8 cellular contexts compared by ENCODE assay signal in genomic region chr16:29745126-29745852, GRCh38. TPM values are rescaled to one million over a fixed set of nuclear protein-coding genes. Genes with fewer than 3 reads are reported as not detected.
DNase-seq lines count a peak whose midpoint lies in the region; ATAC-seq and TF ChIP-seq lines count a peak whose summit lies in the region.

No MANE protein-coding gene starts in this region.

- DNase-seq in WTC11 (ENCODE audit: low spot score) (no peak), fibroblast of lung (ENCODE audit: low read depth in 2 of 2) (no peak), G401 (ENCODE audit: low spot score) (no peak), NCI-H345 (lab: John Stamatoyannopoulos, UW) (no peak), occipital lobe (lab: John Stamatoyannopoulos, UW) (no peak)
- peak; percentile 33 for DNase-seq in stimulated activated CD8-positive, alpha-beta memory T cell treated with anti-CD3 and anti-CD28 coated beads, Interleukin-4, amount 100 ng/mL, for 24 hours (ENCODE audit: low read depth)

- in situ Hi-C loops in G401 (cut with HindIII; ENCODE audit: low sequenced_read_pairs): no loop called here

- H3K9me3 Mint-ChIP-seq in WTC11: peaks cover 15% of the 10 kb centered on the region

- H3K27ac ChIP-seq in fibroblast of lung (ENCODE audit: insufficient read depth, low read length): no peak overlapping the region

- no peaks in the 10 kb centered on the region for H3K9me3 ChIP-seq in fibroblast of lung (ENCODE audit: control insufficient read depth, insufficient read depth, low read depth, low read length)

- no peaks in the 10 kb centered on the region for H3K27me3 ChIP-seq in fibroblast of lung (ENCODE audit: control insufficient read depth, insufficient read depth, low read length)

- H3K36me3 ChIP-seq in fibroblast of lung (ENCODE audit: control insufficient read depth, insufficient read depth, low read length): no peaks in the 10 kb centered on the region

- no peaks in the 10 kb centered on the region for H4K20me1 ChIP-seq in fibroblast of lung (ENCODE audit: control insufficient read depth, extremely low read depth, insufficient read depth, low read length)

- peak overlapping the region; percentile 2 for H3K9ac ChIP-seq in fibroblast of lung (ENCODE audit: insufficient read depth, low read length)

- CTCF ChIA-PET in WTC11 (lab: Charles Lee): interaction anchor here (1.2 to 2.5 kb wide), 2 partner anchors 9 to 40 kb away, joined by 4 to 7 read pairs; no protein-coding TSS in a partner anchor

- H3K79me2 ChIP-seq in fibroblast of lung (ENCODE audit: control insufficient read depth, insufficient read depth, low read length): no peaks in the 10 kb centered on the region

- H3K4me2 ChIP-seq in fibroblast of lung (ENCODE audit: extremely low read depth, insufficient read depth, low read length): no peak overlapping the region

- POLR2A ChIA-PET in WTC11 (lab: Charles Lee): no interaction called here

- H3K36me3 Mint-ChIP-seq in WTC11: peaks cover 34% of the 10 kb centered on the region

- H3K4me1 Mint-ChIP-seq in WTC11: peaks cover 16% of the 10 kb centered on the region

- H3K4me3 ChIP-seq in fibroblast of lung (replicated peaks in 1 of 4; ENCODE audit: control extremely low read depth in 1 of 4, insufficient read depth in 1 of 4, low read depth in 3 of 4, low read length in 4 of 4): no peak overlapping the region

- no peak for TF ChIP-seq CTCF in WTC11 (IDR thresholded peaks at IDR 0.05)
- TF ChIP-seq CTCF in fibroblast of lung (conservative IDR thresholded peaks at IDR 0.05 in 1 of 2, IDR thresholded peaks at IDR 0.05 in 1 of 2; ENCODE audit: low read depth in 1 of 2, low read length in 2 of 2): no peak

- no peak overlapping the region for H3K4me3 Mint-ChIP-seq in WTC11

- peak overlapping the region; percentile 45; the same call in 1 of the 2 replicates for H3K27ac Mint-ChIP-seq in WTC11

- H3K27me3 Mint-ChIP-seq in WTC11 (ENCODE audit: low read depth): peaks cover 8% of the 10 kb centered on the region

- H3K4me1 ChIP-seq in fibroblast of lung (ENCODE audit: control insufficient read depth, extremely low read depth, insufficient read depth, low read length): no peaks in the 10 kb centered on the region

- ATAC-seq in GM18517 (IDR thresholded peaks at IDR 0.05; ENCODE audit: unreplicated experiment) (peak; percentile 29), HG02981 (IDR thresholded peaks at IDR 0.05; ENCODE audit: unreplicated experiment) (peak; percentile 37), WTC11 (peak; percentile 10)

- no peak overlapping the region for H2AFZ ChIP-seq in fibroblast of lung (ENCODE audit: low read length)

TF ChIP-seq in WTC11, 78 proteins besides CTCF, POLR2A, EP300 and RAD21 (continues in another document):
- TF ChIP-seq FOXJ3 (CRISPR knock-in tag; IDR thresholded peaks at IDR 0.05; ENCODE audit: borderline replicate concordance) (no peak), ZNF138 (CRISPR knock-in tag; conservative IDR thresholded peaks at IDR 0.05) (no peak), JUN (CRISPR knock-in tag; IDR thresholded peaks at IDR 0.05) (no peak), STAT6 (CRISPR knock-in tag; conservative IDR thresholded peaks at IDR 0.05; ENCODE audit: low read depth) (0 out of 2 replicates have a peak, but pooled peaks have one; percentile 18), HMGA2 (CRISPR knock-in tag; IDR thresholded peaks at IDR 0.05) (no peak), ZNF396 (CRISPR knock-in tag; IDR thresholded peaks at IDR 0.05; ENCODE audit: borderline replicate concordance) (no peak), IRF1 (CRISPR knock-in tag; IDR thresholded peaks at IDR 0.05) (no peak), SP1 (CRISPR knock-in tag; conservative IDR thresholded peaks at IDR 0.05) (0 out of 2 replicates have a peak, but pooled peaks have one; percentile 8), KAT7 (CRISPR knock-in tag; IDR thresholded peaks at IDR 0.05; ENCODE audit: borderline replicate concordance) (no peak), MAX (CRISPR knock-in tag; IDR thresholded peaks at IDR 0.05) (no peak)
- TF ChIP-seq, protein P1, sequence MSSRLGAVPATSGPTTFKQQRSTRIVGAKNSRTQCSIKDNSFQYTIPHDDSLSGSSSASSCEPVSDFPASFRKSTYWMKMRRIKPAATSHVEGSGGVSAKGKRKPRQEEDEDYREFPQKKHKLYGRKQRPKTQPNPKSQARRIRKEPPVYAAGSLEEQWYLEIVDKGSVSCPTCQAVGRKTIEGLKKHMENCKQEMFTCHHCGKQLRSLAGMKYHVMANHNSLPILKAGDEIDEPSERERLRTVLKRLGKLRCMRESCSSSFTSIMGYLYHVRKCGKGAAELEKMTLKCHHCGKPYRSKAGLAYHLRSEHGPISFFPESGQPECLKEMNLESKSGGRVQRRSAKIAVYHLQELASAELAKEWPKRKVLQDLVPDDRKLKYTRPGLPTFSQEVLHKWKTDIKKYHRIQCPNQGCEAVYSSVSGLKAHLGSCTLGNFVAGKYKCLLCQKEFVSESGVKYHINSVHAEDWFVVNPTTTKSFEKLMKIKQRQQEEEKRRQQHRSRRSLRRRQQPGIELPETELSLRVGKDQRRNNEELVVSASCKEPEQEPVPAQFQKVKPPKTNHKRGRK (CRISPR knock-in tag; IDR thresholded peaks at IDR 0.05; ENCODE audit: borderline replicate concordance): no peak
- TF ChIP-seq, protein P2, sequence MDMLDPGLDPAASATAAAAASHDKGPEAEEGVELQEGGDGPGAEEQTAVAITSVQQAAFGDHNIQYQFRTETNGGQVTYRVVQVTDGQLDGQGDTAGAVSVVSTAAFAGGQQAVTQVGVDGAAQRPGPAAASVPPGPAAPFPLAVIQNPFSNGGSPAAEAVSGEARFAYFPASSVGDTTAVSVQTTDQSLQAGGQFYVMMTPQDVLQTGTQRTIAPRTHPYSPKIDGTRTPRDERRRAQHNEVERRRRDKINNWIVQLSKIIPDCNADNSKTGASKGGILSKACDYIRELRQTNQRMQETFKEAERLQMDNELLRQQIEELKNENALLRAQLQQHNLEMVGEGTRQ (CRISPR knock-in tag; IDR thresholded peaks at IDR 0.05): no peak
- TF ChIP-seq, protein P3, sequence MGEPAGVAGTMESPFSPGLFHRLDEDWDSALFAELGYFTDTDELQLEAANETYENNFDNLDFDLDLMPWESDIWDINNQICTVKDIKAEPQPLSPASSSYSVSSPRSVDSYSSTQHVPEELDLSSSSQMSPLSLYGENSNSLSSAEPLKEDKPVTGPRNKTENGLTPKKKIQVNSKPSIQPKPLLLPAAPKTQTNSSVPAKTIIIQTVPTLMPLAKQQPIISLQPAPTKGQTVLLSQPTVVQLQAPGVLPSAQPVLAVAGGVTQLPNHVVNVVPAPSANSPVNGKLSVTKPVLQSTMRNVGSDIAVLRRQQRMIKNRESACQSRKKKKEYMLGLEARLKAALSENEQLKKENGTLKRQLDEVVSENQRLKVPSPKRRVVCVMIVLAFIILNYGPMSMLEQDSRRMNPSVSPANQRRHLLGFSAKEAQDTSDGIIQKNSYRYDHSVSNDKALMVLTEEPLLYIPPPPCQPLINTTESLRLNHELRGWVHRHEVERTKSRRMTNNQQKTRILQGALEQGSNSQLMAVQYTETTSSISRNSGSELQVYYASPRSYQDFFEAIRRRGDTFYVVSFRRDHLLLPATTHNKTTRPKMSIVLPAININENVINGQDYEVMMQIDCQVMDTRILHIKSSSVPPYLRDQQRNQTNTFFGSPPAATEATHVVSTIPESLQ (CRISPR knock-in tag; IDR thresholded peaks at IDR 0.05): no peak

RNA-seq across cellular contexts. Expression of gene C16orf54, which starts 0.5 kb away (rescaled TPM):
- total RNA-seq in WTC11 (2021): 0.09 to 0.14 TPM (median 0.11 TPM) in 3 replicates
- total RNA-seq in fibroblast of lung: not detected in 2 replicates
- not detected in 2 replicates for polyA plus RNA-seq in fibroblast of lung
- not detected in 2 replicates for polyA plus RNA-seq in fibroblast of lung (2012)
- polyA minus RNA-seq in fibroblast of lung (ENCODE audit: low replicate concordance): not detected in 2 replicates
- total RNA-seq in G401 (2014; rRNA removed; shearing (Covaris generic)): not detected in 2 replicates
- 0.31 TPM for total RNA-seq in occipital lobe

RNA-seq across cellular contexts. Expression of gene ZG16, which starts 32.8 kb away (rescaled TPM):
- not detected in 3 replicates for total RNA-seq in WTC11 (2021)
- total RNA-seq in fibroblast of lung: not detected in 2 replicates
- polyA plus RNA-seq in fibroblast of lung: not detected in 2 replicates
- not detected in 2 replicates for polyA plus RNA-seq in fibroblast of lung (2012)
- not detected in 2 replicates for polyA minus RNA-seq in fibroblast of lung (ENCODE audit: low replicate concordance)
- not detected in 2 replicates for total RNA-seq in G401 (2014; rRNA removed; shearing (Covaris generic))
- not detected for total RNA-seq in occipital lobe

RNA-seq across cellular contexts. Expression of gene KIF22, which starts 45.3 kb away (rescaled TPM):
- total RNA-seq in WTC11 (2021) (165 to 182 TPM (median 175 TPM) in 3 replicates), fibroblast of lung (4.4 and 17.7 TPM in 2 replicates), occipital lobe (35.7 TPM)
- 12.3 and 43.3 TPM in 2 replicates for polyA plus RNA-seq in fibroblast of lung
- polyA plus RNA-seq in fibroblast of lung (2012): 15.3 and 41.2 TPM in 2 replicates
- 24.0 and 72.1 TPM in 2 replicates for polyA minus RNA-seq in fibroblast of lung (ENCODE audit: low replicate concordance)
- total RNA-seq in G401 (2014; rRNA removed; shearing (Covaris generic)): 169 and 171 TPM in 2 replicates
